8 cellular contexts compared by ENCODE assay signal in the genomic region with DNA sequence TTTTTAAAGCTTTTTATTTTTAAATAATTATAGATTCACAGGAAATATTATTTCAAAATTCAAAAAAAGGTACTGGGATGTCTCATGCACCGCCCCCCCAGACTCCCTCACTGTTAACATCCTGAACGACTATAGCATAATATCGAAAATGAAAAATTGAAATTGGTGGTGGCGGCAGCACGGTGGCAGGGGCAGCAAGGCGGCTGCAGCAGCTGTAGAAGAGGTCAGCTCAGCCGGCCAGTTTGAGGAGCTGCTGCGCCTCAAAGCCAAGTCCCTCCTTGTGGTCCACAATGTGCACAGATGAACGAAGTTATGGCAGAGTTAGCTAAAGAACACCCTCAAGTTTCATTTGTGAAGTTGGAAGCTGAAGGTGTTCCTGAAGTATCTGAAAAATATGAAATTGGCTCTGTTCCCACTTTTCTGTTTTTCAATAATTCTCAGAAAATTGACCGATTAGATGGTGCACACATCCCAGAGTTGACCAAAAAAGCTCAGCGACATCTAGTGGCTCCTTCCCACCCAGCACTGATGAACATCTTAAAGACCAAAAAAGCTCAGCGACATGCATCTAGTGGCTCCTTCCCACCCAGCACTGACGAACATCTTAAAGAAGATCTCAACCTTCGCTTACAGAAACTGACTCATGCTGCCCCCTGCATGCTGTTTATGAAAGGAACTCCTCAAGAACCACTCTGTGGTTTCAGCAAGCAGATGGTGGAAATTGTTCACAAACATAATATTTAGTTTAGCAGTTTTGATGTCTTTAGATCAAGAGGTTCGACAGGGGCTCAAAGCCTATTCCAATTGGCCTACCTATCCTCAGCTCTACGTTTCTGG.
DNase-seq lines count a peak whose midpoint lies in the region; ATAC-seq, FAIRE-seq and TF ChIP-seq lines count a peak whose summit lies in the region.

No MANE protein-coding gene starts in this region.

- peaks cover 17% of the 10 kb centered on the region for H3K4me1 Mint-ChIP-seq in CD4-positive, alpha-beta T cell (ENCODE audit: low read depth)

- H3K9me3 Mint-ChIP-seq in CD4-positive, alpha-beta T cell = no peaks in the 10 kb centered on the region

- no peak overlapping the region for H3K27ac ChIP-seq in CD4-positive, alpha-beta T cell (ENCODE audit: low read depth, low read length)

- DNase-seq in CD4-positive, alpha-beta T cell = peak; percentile 6 to 52 (median 24)
- peak; percentile 8 for DNase-seq in GM19239 (ENCODE audit: insufficient read length, low spot score)
- DNase-seq in RKO (ENCODE audit: low spot score) = peak; percentile 75
- DNase-seq in activated gamma-delta T cell treated with anti-CD3 and anti-CD28 coated beads, Interleukin-2, amount 50 U/mL, for 16 hours (ENCODE audit: low read depth) = peak; percentile 20
- DNase-seq in glomerular visceral epithelial cell (ENCODE audit: extremely low spot score) = peak; percentile 70
- DNase-seq in pulmonary artery endothelial cell (ENCODE audit: low read depth, low spot score) = peak; percentile 69
- DNase-seq in NCI-H774 (lab: John Stamatoyannopoulos, UW) = no peak

- H3K27me3 ChIP-seq in CD4-positive, alpha-beta T cell (ENCODE audit: control insufficient read depth, insufficient read depth, low read length) = no peaks in the 10 kb centered on the region

- POLR2A ChIA-PET in CD4-positive, alpha-beta T cell (lab: Charles Lee) = interaction anchor here (1.0 to 1.9 kb wide), 6 partner anchors 40 to 235 kb away, joined by 3 to 14 read pairs (median 6); partner anchors contain the start of gene FAM50B

- intact Hi-C loops in CD4-positive, alpha-beta T cell (cut with DNase I, micrococcal nuclease) = loop anchor here (1.0 to 5.0 kb wide), 4 partner anchors 30 to 701 kb away; no protein-coding TSS in a partner anchor

- peak; percentile 82 for FAIRE-seq in GM19239 (lab: Jason Lieb, UNC)

- no peak overlapping the region for H3K27ac Mint-ChIP-seq in CD4-positive, alpha-beta T cell

- ATAC-seq in CD4-positive, alpha-beta T cell (ENCODE audit: poor library complexity) = peak; percentile 100
- ATAC-seq in HG03342 (IDR thresholded peaks at IDR 0.05; ENCODE audit: unreplicated experiment) = peak; percentile 75

- H3K9me3 ChIP-seq in CD4-positive, alpha-beta T cell (ENCODE audit: control insufficient read depth, low read length) = no peaks in the 10 kb centered on the region

- H3K4me3 Mint-ChIP-seq in CD4-positive, alpha-beta T cell = no peak overlapping the region

- no peaks in the 10 kb centered on the region for H3K36me3 Mint-ChIP-seq in CD4-positive, alpha-beta T cell (ENCODE audit: low read depth)

- peak; percentile 73 for TF ChIP-seq CTCF in CD4-positive, alpha-beta T cell (IDR thresholded peaks at IDR 0.05)

- H3K27me3 Mint-ChIP-seq in CD4-positive, alpha-beta T cell = no peaks in the 10 kb centered on the region

- CTCF ChIA-PET in CD4-positive, alpha-beta T cell (lab: Charles Lee) = interaction anchor here (0.6 to 2.5 kb wide), 16 partner anchors 12 to 747 kb away, joined by 3 to 18 read pairs (median 4); partner anchors contain the start of gene FAM50B
